ENCODE assay signal across 18 cellular contexts in genomic region chr2:74297391-74297790, GRCh38. TPM values are rescaled to one million over a fixed set of nuclear protein-coding genes. Genes with fewer than 3 reads are reported as not detected.
DNase-seq lines count a peak whose midpoint lies in the region; ATAC-seq and TF ChIP-seq lines count a peak whose summit lies in the region.
"Had no signal": no experiment of that assay in that cellular context is flagged by ENCODE, and none has a peak within 500 bp of the region (broad histone marks: within the 10 kb centered on the region; RNA-seq: fewer than 3 reads in every experiment).

No MANE protein-coding gene starts in this region.

- peaks cover 6% of the 10 kb centered on the region for H3K9me3 Mint-ChIP-seq in stimulated activated memory B cell treated with anti-CD40 and anti-IgM and Interleukin-4, amounts not matched to agents 10 μg/mL and 1 μg/mL and 100 μg/mL, for 72 hours
- H3K9me3 Mint-ChIP-seq in GM23338: peaks cover 7% of the 10 kb centered on the region; the same call in 2 of the 3 replicates

- H3K27me3 ChIP-seq in GM23338 (ENCODE audit: insufficient read depth) (no peaks in the 10 kb centered on the region), PC-3 (ENCODE audit: low read length) (no peaks in the 10 kb centered on the region)
- H3K27me3 ChIP-seq: BLaER1 treated with 17β-estradiol and CSF1 and Interleukin-3, amounts not matched to agents 10 nM and 100 nM; gastrocnemius medialis; vagina had no signal

- no peak overlapping the region for H3K9ac ChIP-seq in PC-3 (ENCODE audit: low read length)
- H3K9ac ChIP-seq: BLaER1 treated with 17β-estradiol and CSF1 and Interleukin-3, amounts not matched to agents 10 nM and 100 nM had no signal

- peaks cover 20% of the 10 kb centered on the region for H3K4me1 Mint-ChIP-seq in stimulated activated memory B cell treated with anti-CD40 and anti-IgM and Interleukin-4, amounts not matched to agents 10 μg/mL and 1 μg/mL and 100 μg/mL, for 72 hours
- H3K4me1 Mint-ChIP-seq in GM23338: peaks cover 3% of the 10 kb centered on the region; the same call in 1 of the 3 replicates
- H3K4me1 Mint-ChIP-seq: stimulated activated naive CD8-positive, alpha-beta T cell treated with anti-CD3 and anti-CD28 coated beads, Interleukin-15, amount 100 ng/mL, for 72 hours had no signal

- H3K4me2 ChIP-seq in GM23338: no peak overlapping the region
- no peak overlapping the region for H3K4me2 ChIP-seq in PC-3 (ENCODE audit: low read length)
- H3K4me2 ChIP-seq: BLaER1 treated with 17β-estradiol and CSF1 and Interleukin-3, amounts not matched to agents 10 nM and 100 nM; smooth muscle cell had no signal

- H3K27ac Mint-ChIP-seq in stimulated activated memory B cell treated with anti-CD40 and anti-IgM and Interleukin-4, amounts not matched to agents 10 μg/mL and 1 μg/mL and 100 μg/mL, for 72 hours: peak overlapping the region; percentile 73
- H3K27ac Mint-ChIP-seq in GM23338: no peak overlapping the region
- H3K27ac Mint-ChIP-seq: progenitor cell of endocrine pancreas; stimulated activated naive CD8-positive, alpha-beta T cell treated with anti-CD3 and anti-CD28 coated beads, Interleukin-15, amount 100 ng/mL, for 72 hours had no signal

- DNase-seq in GM23338 (ENCODE audit: low spot score) (no peak), HuH-7 (ENCODE audit: low spot score) (no peak), PC-3 (no peak)
- DNase-seq: activated gamma-delta T cell; aorta; gastrocnemius medialis; lower lobe of right lung; naive thymus-derived CD8-positive, alpha-beta T cell; NCI-H1092 treated with DMSO at 0.1 percent for 48 hours; stimulated activated naive CD8-positive, alpha-beta T cell treated with anti-CD3 and anti-CD28 coated beads, Interleukin-15, amount 100 ng/mL, for 72 hours had no signal

- no TSS peak for BruUV-seq in PC-3 (replicated peaks; lab: Mats Ljungman, UMichigan)

- H3K36me3 ChIP-seq in GM23338 (ENCODE audit: insufficient read depth): no peaks in the 10 kb centered on the region
- no peaks in the 10 kb centered on the region for H3K36me3 ChIP-seq in PC-3 (ENCODE audit: low read depth, low read length)
- H3K36me3 ChIP-seq: gastrocnemius medialis, lower lobe of right lung had no signal

- no peaks in the 10 kb centered on the region for H3K9me2 ChIP-seq in GM23338 (ENCODE audit: insufficient read depth)
- no peaks in the 10 kb centered on the region for H3K9me2 ChIP-seq in PC-3 (replicated peaks; ENCODE audit: low read length)

- ATAC-seq in GM18502 (IDR thresholded peaks at IDR 0.05; ENCODE audit: poor library complexity, unreplicated experiment): peak; percentile 73
- ATAC-seq in GM21423 (IDR thresholded peaks at IDR 0.05; ENCODE audit: unreplicated experiment): peak; percentile 60
- peak; percentile 54 for ATAC-seq in HG03460 (IDR thresholded peaks at IDR 0.05; ENCODE audit: unreplicated experiment)
- ATAC-seq in stimulated activated memory B cell treated with anti-CD40 and anti-IgM and Interleukin-4, amounts not matched to agents 10 μg/mL and 1 μg/mL and 100 μg/mL, for 72 hours: peak; percentile 88
- ATAC-seq in GM23338: no peak
- ATAC-seq in PC-3: no peak
- ATAC-seq: gastrocnemius medialis; lower lobe of right lung; naive thymus-derived CD8-positive, alpha-beta T cell; stimulated activated naive CD8-positive, alpha-beta T cell treated with anti-CD3 and anti-CD28 coated beads, Interleukin-15, amount 100 ng/mL, for 72 hours had no signal

- POLR2A ChIA-PET in PC-3 (lab: Charles Lee; ENCODE audit: unreplicated experiment): interaction anchor here (0.7 kb wide), 1 partner anchor 340 kb away, joined by 8 read pairs; no protein-coding TSS in a partner anchor

- H3K4me1 ChIP-seq in GM23338 (ENCODE audit: insufficient read depth): no peaks in the 10 kb centered on the region
- no peaks in the 10 kb centered on the region for H3K4me1 ChIP-seq in PC-3 (ENCODE audit: insufficient read depth, low read length)
- H3K4me1 ChIP-seq: BLaER1 treated with 17β-estradiol and CSF1 and Interleukin-3, amounts not matched to agents 10 nM and 100 nM; gastrocnemius medialis; vagina had no signal

- H3K79me2 ChIP-seq in GM23338 (replicated peaks; ENCODE audit: insufficient read depth) (no peaks in the 10 kb centered on the region), PC-3 (ENCODE audit: low read length) (no peaks in the 10 kb centered on the region)

- no peaks in the 10 kb centered on the region for H3F3A ChIP-seq in GM23338 (replicated peaks; ENCODE audit: low read depth)
- H3F3A ChIP-seq in PC-3 (ENCODE audit: low read length, unreplicated experiment): no peaks in the 10 kb centered on the region

- H4K20me1 ChIP-seq in GM23338 (replicated peaks; ENCODE audit: insufficient read depth) (no peaks in the 10 kb centered on the region), PC-3 (ENCODE audit: low read length) (no peaks in the 10 kb centered on the region)
- H4K20me1 ChIP-seq: BLaER1 treated with 17β-estradiol and CSF1 and Interleukin-3, amounts not matched to agents 10 nM and 100 nM had no signal

- intact Hi-C loops in PC-3 (cut with micrococcal nuclease): no loop called here

- H3K9me3 ChIP-seq in PC-3 (ENCODE audit: low read length): no peaks in the 10 kb centered on the region
- H3K9me3 ChIP-seq: gastrocnemius medialis, lower lobe of right lung, vagina had no signal

- no peak overlapping the region for H2AFZ ChIP-seq in GM23338
- no peak overlapping the region for H2AFZ ChIP-seq in PC-3 (ENCODE audit: low read length)

- CTCF ChIA-PET in PC-3 (lab: Charles Lee): no interaction called here

- no peak for TF ChIP-seq CTCF in GM23338 (conservative IDR thresholded peaks at IDR 0.05; ENCODE audit: low read depth in 2 of 2)
- no peak for TF ChIP-seq CTCF in PC-3 (conservative IDR thresholded peaks at IDR 0.05; ENCODE audit: low read depth, low read length)

- no peak overlapping the region for H3K4me3 ChIP-seq in GM23338
- no peak overlapping the region for H3K4me3 ChIP-seq in PC-3 (ENCODE audit: low read length)
- H3K4me3 ChIP-seq: BLaER1 treated with 17β-estradiol and CSF1 and Interleukin-3, amounts not matched to agents 10 nM and 100 nM; gastrocnemius medialis; lower lobe of right lung; smooth muscle cell; vagina had no signal

- H3K27me3 Mint-ChIP-seq in stimulated activated memory B cell treated with anti-CD40 and anti-IgM and Interleukin-4, amounts not matched to agents 10 μg/mL and 1 μg/mL and 100 μg/mL, for 72 hours: no peaks in the 10 kb centered on the region
- H3K27me3 Mint-ChIP-seq in GM23338 (ENCODE audit: insufficient read depth, low read depth, poor library complexity): peaks cover 5% of the 10 kb centered on the region
- H3K27me3 Mint-ChIP-seq: naive thymus-derived CD8-positive, alpha-beta T cell; progenitor cell of endocrine pancreas; stimulated activated naive CD8-positive, alpha-beta T cell treated with anti-CD3 and anti-CD28 coated beads, Interleukin-15, amount 100 ng/mL, for 72 hours had no signal

- peak overlapping the region; percentile 3 for H3K4me3 Mint-ChIP-seq in stimulated activated memory B cell treated with anti-CD40 and anti-IgM and Interleukin-4, amounts not matched to agents 10 μg/mL and 1 μg/mL and 100 μg/mL, for 72 hours
- no peak overlapping the region for H3K4me3 Mint-ChIP-seq in GM23338
- H3K4me3 Mint-ChIP-seq: naive thymus-derived CD8-positive, alpha-beta T cell; stimulated activated naive CD8-positive, alpha-beta T cell treated with anti-CD3 and anti-CD28 coated beads, Interleukin-15, amount 100 ng/mL, for 72 hours had no signal

- H3K27ac ChIP-seq in GM23338 (ENCODE audit: low read depth) (no peak overlapping the region), PC-3 (ENCODE audit: low read length) (no peak overlapping the region)
- H3K27ac ChIP-seq: BLaER1 treated with 17β-estradiol and CSF1 and Interleukin-3, amounts not matched to agents 10 nM and 100 nM; gastrocnemius medialis; lower lobe of right lung; vagina had no signal

- H3K36me3 Mint-ChIP-seq in stimulated activated memory B cell treated with anti-CD40 and anti-IgM and Interleukin-4, amounts not matched to agents 10 μg/mL and 1 μg/mL and 100 μg/mL, for 72 hours: peaks cover 32% of the 10 kb centered on the region
- H3K36me3 Mint-ChIP-seq in GM23338 (ENCODE audit: low read depth): no peaks in the 10 kb centered on the region; the same call in 2 of the 3 replicates

RNA-seq across cellular contexts. Expression of gene SLC4A5, which starts 45.8 kb away (rescaled TPM):
- total RNA-seq in GM23338 (2014; rRNA removed; shearing (Covaris generic)): 0.24 and 0.89 TPM in 2 replicates
- polyA plus RNA-seq in GM23338 (2016; fragmentation: Nextera tagmentation; extraction: Ambion mirVana): 0.50 and 0.70 TPM in 2 replicates
- 0.40 and 2.4 TPM in 2 replicates for total RNA-seq in PC-3 (2014; rRNA removed)

Comparison
In these comparisons a context has a peak if more than half of its experiments do, and no peak if none do; other contexts are left out.
1. ATAC-seq: peak in GM18502 (single experiment), GM21423 (single experiment), HG03460 (single experiment) and stimulated activated memory B cell treated with anti-CD40 and anti-IgM and Interleukin-4, amounts not matched to agents 10 μg/mL and 1 μg/mL and 100 μg/mL, for 72 hours (single experiment); none in GM23338 (single experiment) and PC-3 (single experiment).